In genomic region chr5:96663608-96664007, GRCh38 we compare ENCODE assay signal across 1 cellular context.
TF ChIP-seq lines count a peak whose summit lies in the region.

No MANE protein-coding gene starts in this region.

TF ChIP-seq in GM23338, 12 proteins besides CTCF, POLR2A, EP300 and RAD21 (continued from another document):
- no peak for TF ChIP-seq ZNF462 (CRISPR knock-in tag; IDR thresholded peaks at IDR 0.05)
